ENCODE assay signal across 8 cellular contexts in genomic region chr11:65872555-65873279, GRCh38. TPM values are rescaled to one million over a fixed set of nuclear protein-coding genes. Genes with fewer than 3 reads are reported as not detected.
A peak's percentile ranks its signal among the peaks of the same experiment; 100 is the strongest.
DNase-seq lines count a peak whose midpoint lies in the region; TF ChIP-seq lines count a peak whose summit lies in the region.

TSS of gene EFEMP2 (minus strand) at chr11:65872800. CDS start at chr11:65872354, 446 bp downstream.

- H3K36me3 ChIP-seq in brain microvascular endothelial cell (replicated peaks): peaks cover 27% of the 10 kb centered on the region
- peaks cover 0 to 23% (median 17%) of the 10 kb centered on the region in 5 donors for H3K36me3 ChIP-seq in subcutaneous abdominal adipose tissue (ENCODE audit: control insufficient read depth in 5 of 5, insufficient read depth in 5 of 5, low read length in 5 of 5)

- peaks cover 15% of the 10 kb centered on the region for H3K4me1 Mint-ChIP-seq in activated naive CD4-positive, alpha-beta T cell treated with anti-CD3 and anti-CD28 coated beads for 36 hours (ENCODE audit: low read depth)

- H3K27ac ChIP-seq in brain microvascular endothelial cell: peak within 1 kb of the TSS; percentile 79
- peak within 1 kb of the TSS; percentile 75 for H3K27ac ChIP-seq in layer of hippocampus (ENCODE audit: low read depth, low read length)
- peak within 1 kb of the TSS; percentile 88 for H3K27ac ChIP-seq in subcutaneous abdominal adipose tissue (ENCODE audit: low read depth, low read length)

- no peak for TF ChIP-seq CTCF in brain microvascular endothelial cell (IDR thresholded peaks at IDR 0.05; ENCODE audit: low read depth, low read length, missing control alignments)

- no peaks in the 10 kb centered on the region for H3K27me3 Mint-ChIP-seq in activated naive CD4-positive, alpha-beta T cell treated with anti-CD3 and anti-CD28 coated beads for 36 hours (ENCODE audit: low read depth)

- H3K36me3 Mint-ChIP-seq in activated naive CD4-positive, alpha-beta T cell treated with anti-CD3 and anti-CD28 coated beads for 36 hours (ENCODE audit: low read depth): peaks cover under 1% of the 10 kb centered on the region

- DNase-seq in activated naive CD4-positive, alpha-beta T cell treated with anti-CD3 and anti-CD28 coated beads for 36 hours: no peak
- DNase-seq in activated naive CD4-positive, alpha-beta T cell (lab: John Stamatoyannopoulos, UW): no peak
- DNase-seq in brain microvascular endothelial cell: no peak
- DNase-seq in stimulated activated CD4-positive, alpha-beta T cell treated with anti-CD3 and anti-CD28 coated beads, Interleukin-2, amount 100 ng/mL, for 48 hours: no peak
- DNase-seq in activated effector memory CD4-positive, alpha-beta T cell treated with anti-CD3 and anti-CD28 coated beads, Interleukin-2, amount 50 U/mL, for 16 hours: no peak
- no peak for DNase-seq in DMS79 treated with DMSO at 0.1 percent for 48 hours (lab: John Stamatoyannopoulos, UW)

- H3K4me1 ChIP-seq in subcutaneous abdominal adipose tissue (ENCODE audit: control insufficient read depth in 5 of 5, insufficient read depth in 5 of 5, low read length in 5 of 5): peaks cover 8 to 40% (median 34%) of the 10 kb centered on the region in 5 donors

- H3K27me3 ChIP-seq in brain microvascular endothelial cell (replicated peaks) (no peaks in the 10 kb centered on the region), layer of hippocampus (ENCODE audit: control insufficient read depth, insufficient read depth, low read length) (no peaks in the 10 kb centered on the region), subcutaneous abdominal adipose tissue (ENCODE audit: control insufficient read depth in 5 of 5, insufficient read depth in 4 of 5, low read length in 5 of 5) (no peaks in the 10 kb centered on the region)

- H3K9me3 ChIP-seq in subcutaneous abdominal adipose tissue (ENCODE audit: control insufficient read depth in 5 of 5, low read length in 5 of 5): no peaks in the 10 kb centered on the region

- CTCF ChIA-PET in activated naive CD4-positive, alpha-beta T cell treated with anti-CD3 and anti-CD28 coated beads for 36 hours (lab: Charles Lee): interaction anchor here (0.6 to 5.0 kb wide), 3 partner anchors 13 to 103 kb away, joined by 3 to 57 read pairs (median 22); partner anchors contain the start of genes FIBP and MUS81

- H3K9ac ChIP-seq in subcutaneous abdominal adipose tissue (ENCODE audit: low read length in 5 of 5): peak within 1 kb of the TSS; percentile 68 to 86 (median 76)

- intact Hi-C loops in activated naive CD4-positive, alpha-beta T cell treated with anti-CD3 and anti-CD28 coated beads for 36 hours (cut with micrococcal nuclease): loop anchor here (2.0 kb wide), 2 partner anchors 14 to 16 kb away; partner anchors contain the start of genes CFL1 and FIBP

- in situ Hi-C loops in brain microvascular endothelial cell (cut with HindIII; ENCODE audit: low pct_ligation_motif_present, low sequenced_read_pairs): no loop called here

- peak within 1 kb of the TSS; percentile 82 for H3K27ac Mint-ChIP-seq in activated naive CD4-positive, alpha-beta T cell treated with anti-CD3 and anti-CD28 coated beads for 36 hours

- no peaks in the 10 kb centered on the region for H3K9me3 Mint-ChIP-seq in activated naive CD4-positive, alpha-beta T cell treated with anti-CD3 and anti-CD28 coated beads for 36 hours

- peak within 1 kb of the TSS; percentile 87 for H3K4me3 Mint-ChIP-seq in activated naive CD4-positive, alpha-beta T cell treated with anti-CD3 and anti-CD28 coated beads for 36 hours

- H3K4me3 ChIP-seq in brain microvascular endothelial cell (ENCODE audit: low read depth, low read length): peak within 1 kb of the TSS; percentile 72
- H3K4me3 ChIP-seq in subcutaneous abdominal adipose tissue (ENCODE audit: low read depth in 1 of 5, low read length in 5 of 5): peak within 1 kb of the TSS; percentile 70 to 85 (median 76)

RNA-seq across cellular contexts. Expression of gene EFEMP2, which starts in this region (rescaled TPM):
- total RNA-seq in activated naive CD4-positive, alpha-beta T cell treated with anti-CD3 and anti-CD28 coated beads for 36 hours: 10 to 100 TPM; 10.1 to 11.5 TPM
